ENCODE assay signal across 10 cellular contexts in the genomic region with DNA sequence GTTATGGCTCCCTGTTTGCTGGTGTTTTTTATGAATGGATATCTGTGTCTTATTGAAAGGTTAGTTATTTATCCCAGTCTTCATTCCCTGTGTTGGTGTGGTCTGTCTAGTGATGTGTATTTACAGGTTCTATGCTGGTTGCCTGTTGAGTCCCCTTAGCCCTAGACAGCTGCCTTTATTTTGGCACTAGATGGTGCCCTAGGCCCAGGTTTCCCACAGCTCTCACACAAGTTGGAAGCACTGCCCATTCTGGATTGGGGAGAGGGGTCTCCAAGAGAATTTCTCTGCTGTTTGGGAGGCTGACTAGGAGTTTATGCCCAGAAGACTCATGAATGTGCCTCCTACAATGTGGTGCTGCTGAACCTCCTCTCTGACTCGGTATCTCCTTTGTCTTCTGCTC. TPM values are rescaled to one million over a fixed set of nuclear protein-coding genes. Genes with fewer than 3 reads are reported as not detected.
DNase-seq lines count a peak whose midpoint lies in the region; ATAC-seq, FAIRE-seq and TF ChIP-seq lines count a peak whose summit lies in the region.
"Had no signal": no experiment of that assay in that cellular context is flagged by ENCODE, and none has a peak within 500 bp of the region (broad histone marks: within the 10 kb centered on the region; RNA-seq: fewer than 3 reads in every experiment).

No MANE protein-coding gene starts in this region.

- intact Hi-C loops in heart left ventricle (cut with DNase I) = loop anchor here in 4 of 10 donors (5.0 to 10.0 kb wide), 4 partner anchors 486 to 661 kb away; no protein-coding TSS in a partner anchor
- intact Hi-C loops in body of pancreas (cut with DNase I) = no loop called here

- no peaks in the 10 kb centered on the region for H3K9me3 Mint-ChIP-seq in endothelial cell (ENCODE audit: unreplicated experiment)

- no peak for TF ChIP-seq POLR2A in heart left ventricle (IDR thresholded peaks at IDR 0.05)
- TF ChIP-seq POLR2A in body of pancreas (IDR thresholded peaks at IDR 0.05) = no peak

- no peaks in the 10 kb centered on the region for H3K27me3 Mint-ChIP-seq in endothelial cell (ENCODE audit: unreplicated experiment)

- H3K27me3 ChIP-seq in heart left ventricle (peaks cover 0 to 5% (median 0%) of the 10 kb centered on the region in 9 donors), right atrium auricular region (no peaks in the 10 kb centered on the region), body of pancreas (no peaks in the 10 kb centered on the region)

- WGBS in heart left ventricle, 4 donors = 14 to 40% (median 29%) methylated on average over 1 of the region's 1 CpG
- 36 to 64% methylated on average over 1 of the region's 1 CpG for whole genome bisulfite sequencing in body of pancreas, 2 donors

- TF ChIP-seq CTCF in heart left ventricle (IDR thresholded peaks at IDR 0.05) (peak in 8 of 12 donors; percentile 12 to 44 (median 26)), right atrium auricular region (IDR thresholded peaks at IDR 0.05) (no peak), endothelial cell (IDR thresholded peaks at IDR 0.05; ENCODE audit: unreplicated experiment) (no peak), body of pancreas (IDR thresholded peaks at IDR 0.05) (no peak)

- no peak overlapping the region for H3K4me3 Mint-ChIP-seq in endothelial cell (ENCODE audit: unreplicated experiment)

- no peaks in the 10 kb centered on the region for H3K4me1 ChIP-seq in heart left ventricle
- no peaks in the 10 kb centered on the region for H3K4me1 ChIP-seq in right atrium auricular region
- no peaks in the 10 kb centered on the region for H3K4me1 ChIP-seq in body of pancreas

- no peaks in the 10 kb centered on the region for H3K36me3 Mint-ChIP-seq in endothelial cell (ENCODE audit: low read depth, unreplicated experiment)

- no peak overlapping the region for H3K4me3 ChIP-seq in heart left ventricle
- H3K4me3 ChIP-seq in right atrium auricular region = no peak overlapping the region
- H3K4me3 ChIP-seq in body of pancreas = no peak overlapping the region

- no peak for FAIRE-seq in urothelium cell line (lab: Jason Lieb, UNC)

- H3K27ac Mint-ChIP-seq in endothelial cell (ENCODE audit: unreplicated experiment) = no peak overlapping the region

- ATAC-seq in heart left ventricle = peak in 1 of 4 donors; percentile 61
- ATAC-seq in HG03196 (IDR thresholded peaks at IDR 0.05; ENCODE audit: unreplicated experiment) = no peak
- no peak for ATAC-seq in body of pancreas

- DNase-seq in heart left ventricle (no peak), right atrium auricular region (ENCODE audit: low spot score) (no peak), NAMALWA (ENCODE audit: low spot score) (peak; percentile 30), endothelial cell (ENCODE audit: low spot score) (peak; percentile 51), urothelium cell line (ENCODE audit: low spot score) (peak; percentile 12), A172 (ENCODE audit: low spot score) (no peak), body of pancreas (no peak)
- DNase-seq: activated CD4-positive, alpha-beta T cell treated with anti-CD3 and anti-CD28 coated beads, Interleukin-2, amount 50 U/mL, for 4 hours had no signal

- no peaks in the 10 kb centered on the region for H3K4me1 Mint-ChIP-seq in endothelial cell (ENCODE audit: unreplicated experiment)

- no peak overlapping the region for H3K27ac ChIP-seq in heart left ventricle
- no peak overlapping the region for H3K27ac ChIP-seq in right atrium auricular region
- no peak overlapping the region for H3K27ac ChIP-seq in body of pancreas

- H3K36me3 ChIP-seq in heart left ventricle (no peaks in the 10 kb centered on the region), right atrium auricular region (no peaks in the 10 kb centered on the region), body of pancreas (replicated peaks in 1 of 2; ENCODE audit: insufficient read depth in 1 of 2, low read depth in 2 of 2) (no peaks in the 10 kb centered on the region)

- H3K9me3 ChIP-seq in heart left ventricle (peaks cover 0 to 32% (median 16%) of the 10 kb centered on the region in 12 donors), right atrium auricular region (peaks cover 0 to 21% of the 10 kb centered on the region in 2 donors), body of pancreas (peaks cover 0 to 4% (median 0%) of the 10 kb centered on the region in 3 donors)

RNA-seq across cellular contexts. Expression of gene GRM1, which starts 12.4 kb away (rescaled TPM):
- 1 to 10 TPM; 1.1 to 6.9 (median 5.0) TPM for total RNA-seq in heart left ventricle
- polyA plus RNA-seq in heart left ventricle = under 1 TPM; 0.62 to 0.91 TPM
- total RNA-seq in right atrium auricular region = under 1 TPM; 0.07 to 0.08 TPM
- 0.23 TPM for total RNA-seq in endothelial cell (ENCODE audit: unreplicated experiment)
- total RNA-seq in A172 (2014; rRNA removed; shearing (Covaris generic)) = 0.10 TPM in 1 of 2 replicates, not detected in the other
- total RNA-seq in body of pancreas = under 1 TPM in 1 of 2 donors, not detected in 1; under 0.01 TPM
- total RNA-seq: G401 had no signal

Comparison
In these comparisons a context has a peak if more than half of its experiments do, and no peak if none do; other contexts are left out.
1. CTCF ChIP-seq: peak in heart left ventricle (8 of 12); none in right atrium auricular region (0 of 2), endothelial cell (single experiment) and body of pancreas (0 of 7).
2. DNase-seq: peak in NAMALWA (single experiment), endothelial cell (single experiment) and urothelium cell line (single experiment); none in heart left ventricle (0 of 5), right atrium auricular region (single experiment), A172 (single experiment) and body of pancreas (0 of 4).